In the genomic region with DNA sequence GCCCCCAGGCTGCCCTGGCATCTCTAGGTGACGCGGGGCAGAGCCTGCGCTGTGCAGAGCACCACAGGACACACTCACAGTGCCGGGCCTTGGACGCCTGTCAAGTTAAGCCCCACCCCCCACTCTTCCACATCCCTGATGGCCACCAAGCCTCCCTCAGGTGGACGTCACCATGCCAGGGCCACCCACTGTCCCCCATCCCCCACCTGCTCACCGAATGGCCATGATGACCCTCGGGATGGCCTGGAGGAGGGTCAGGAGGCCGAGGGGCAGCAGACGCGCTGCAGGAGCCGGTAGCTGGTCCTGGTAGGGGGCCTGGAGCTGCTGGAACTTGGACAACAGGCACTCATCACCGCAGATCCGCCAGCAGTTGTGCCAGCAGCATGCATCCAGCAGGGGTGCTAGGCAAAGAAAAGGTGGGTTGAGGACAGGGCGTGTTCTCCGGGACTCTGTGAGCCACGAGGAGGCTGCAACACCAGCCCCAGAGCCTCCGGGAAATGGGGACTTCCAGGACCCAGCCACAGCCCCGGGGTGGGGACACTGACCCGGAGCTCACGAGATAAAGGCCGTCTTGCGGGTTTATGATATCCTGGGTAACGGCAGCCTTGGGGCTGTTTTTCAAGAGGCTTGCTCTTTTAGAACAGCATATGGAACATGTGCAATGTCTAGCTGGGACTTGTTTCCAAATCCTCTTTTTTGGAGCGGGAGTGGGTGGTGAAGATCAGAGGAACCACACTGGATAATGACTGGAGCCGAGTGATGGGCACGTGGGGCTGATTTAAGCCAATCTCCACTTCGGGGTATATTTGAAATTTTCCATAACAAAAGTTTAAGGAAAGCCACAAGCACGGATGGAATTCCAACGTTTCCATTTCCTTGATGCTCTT, we compare ENCODE assay signal across 3 cellular contexts.
TF ChIP-seq lines count a peak whose summit lies in the region.

No MANE protein-coding gene starts in this region.

TF ChIP-seq in HCT116, 20 proteins besides CTCF, POLR2A, EP300 and RAD21 (continues in another document):
- no peak for TF ChIP-seq FOSL1 (IDR thresholded peaks at IDR 0.05; ENCODE audit: low read depth)
- TF ChIP-seq MAX (IDR thresholded peaks at IDR 0.05), result no peak
- TF ChIP-seq YY1 (IDR thresholded peaks at IDR 0.05; ENCODE audit: extremely low read depth, insufficient replicate concordance, low read depth, low read length), result no peak
- no peak for TF ChIP-seq EZH2phosphoT487 (IDR thresholded peaks at IDR 0.05; ENCODE audit: borderline replicate concordance)
- no peak for TF ChIP-seq ELF1 (IDR thresholded peaks at IDR 0.05; ENCODE audit: borderline replicate concordance, low read depth)
- no peak for TF ChIP-seq JUND (IDR thresholded peaks at IDR 0.05)
- TF ChIP-seq, protein P1, sequence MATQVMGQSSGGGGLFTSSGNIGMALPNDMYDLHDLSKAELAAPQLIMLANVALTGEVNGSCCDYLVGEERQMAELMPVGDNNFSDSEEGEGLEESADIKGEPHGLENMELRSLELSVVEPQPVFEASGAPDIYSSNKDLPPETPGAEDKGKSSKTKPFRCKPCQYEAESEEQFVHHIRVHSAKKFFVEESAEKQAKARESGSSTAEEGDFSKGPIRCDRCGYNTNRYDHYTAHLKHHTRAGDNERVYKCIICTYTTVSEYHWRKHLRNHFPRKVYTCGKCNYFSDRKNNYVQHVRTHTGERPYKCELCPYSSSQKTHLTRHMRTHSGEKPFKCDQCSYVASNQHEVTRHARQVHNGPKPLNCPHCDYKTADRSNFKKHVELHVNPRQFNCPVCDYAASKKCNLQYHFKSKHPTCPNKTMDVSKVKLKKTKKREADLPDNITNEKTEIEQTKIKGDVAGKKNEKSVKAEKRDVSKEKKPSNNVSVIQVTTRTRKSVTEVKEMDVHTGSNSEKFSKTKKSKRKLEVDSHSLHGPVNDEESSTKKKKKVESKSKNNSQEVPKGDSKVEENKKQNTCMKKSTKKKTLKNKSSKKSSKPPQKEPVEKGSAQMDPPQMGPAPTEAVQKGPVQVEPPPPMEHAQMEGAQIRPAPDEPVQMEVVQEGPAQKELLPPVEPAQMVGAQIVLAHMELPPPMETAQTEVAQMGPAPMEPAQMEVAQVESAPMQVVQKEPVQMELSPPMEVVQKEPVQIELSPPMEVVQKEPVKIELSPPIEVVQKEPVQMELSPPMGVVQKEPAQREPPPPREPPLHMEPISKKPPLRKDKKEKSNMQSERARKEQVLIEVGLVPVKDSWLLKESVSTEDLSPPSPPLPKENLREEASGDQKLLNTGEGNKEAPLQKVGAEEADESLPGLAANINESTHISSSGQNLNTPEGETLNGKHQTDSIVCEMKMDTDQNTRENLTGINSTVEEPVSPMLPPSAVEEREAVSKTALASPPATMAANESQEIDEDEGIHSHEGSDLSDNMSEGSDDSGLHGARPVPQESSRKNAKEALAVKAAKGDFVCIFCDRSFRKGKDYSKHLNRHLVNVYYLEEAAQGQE (IDR thresholded peaks at IDR 0.05; ENCODE audit: low read depth), result no peak
- no peak for TF ChIP-seq SRF (IDR thresholded peaks at IDR 0.05; ENCODE audit: low read depth)
- TF ChIP-seq SIN3A (IDR thresholded peaks at IDR 0.05; ENCODE audit: low read depth), result no peak
- no peak for TF ChIP-seq EZH2 (IDR thresholded peaks at IDR 0.05)
- TF ChIP-seq ZBTB33 (IDR thresholded peaks at IDR 0.05; ENCODE audit: extremely low read depth, insufficient replicate concordance, low read length), result no peak
- no peak for TF ChIP-seq ZNF274 (IDR thresholded peaks at IDR 0.05; ENCODE audit: low read depth, low read length)
- no peak for TF ChIP-seq SP1 (IDR thresholded peaks at IDR 0.05; ENCODE audit: low read depth)
- TF ChIP-seq POLR2AphosphoS5 (IDR thresholded peaks at IDR 0.05; ENCODE audit: low read depth, low read length), result no peak
- TF ChIP-seq ZFX (IDR thresholded peaks at IDR 0.05), result no peak

TF ChIP-seq in K562, 482 proteins besides CTCF, POLR2A, EP300 and RAD21 (continues in another document):
- TF ChIP-seq KDM1A (IDR thresholded peaks at IDR 0.05), result no peak
- peak; percentile 34; the same call in 1 of the 2 replicates for TF ChIP-seq ETS1 (conservative IDR thresholded peaks at IDR 0.05; ENCODE audit: control insufficient read depth, low read depth, low read length)
- no peak for TF ChIP-seq HDAC8 (tag; IDR thresholded peaks at IDR 0.05)
- TF ChIP-seq, protein P2, sequence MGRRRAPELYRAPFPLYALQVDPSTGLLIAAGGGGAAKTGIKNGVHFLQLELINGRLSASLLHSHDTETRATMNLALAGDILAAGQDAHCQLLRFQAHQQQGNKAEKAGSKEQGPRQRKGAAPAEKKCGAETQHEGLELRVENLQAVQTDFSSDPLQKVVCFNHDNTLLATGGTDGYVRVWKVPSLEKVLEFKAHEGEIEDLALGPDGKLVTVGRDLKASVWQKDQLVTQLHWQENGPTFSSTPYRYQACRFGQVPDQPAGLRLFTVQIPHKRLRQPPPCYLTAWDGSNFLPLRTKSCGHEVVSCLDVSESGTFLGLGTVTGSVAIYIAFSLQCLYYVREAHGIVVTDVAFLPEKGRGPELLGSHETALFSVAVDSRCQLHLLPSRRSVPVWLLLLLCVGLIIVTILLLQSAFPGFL (CRISPR knock-in tag; IDR thresholded peaks at IDR 0.05), result no peak
- no peak for TF ChIP-seq MCM7 (IDR thresholded peaks at IDR 0.05)
- no peak for TF ChIP-seq GABPB1 (CRISPR knock-in tag; IDR thresholded peaks at IDR 0.05)
- TF ChIP-seq CTBP1 (IDR thresholded peaks at IDR 0.05; ENCODE audit: borderline replicate concordance), result peak; percentile 87
- TF ChIP-seq MTA1 (IDR thresholded peaks at IDR 0.05; ENCODE audit: borderline replicate concordance), result 0 out of 2 replicates have a peak, but pooled peaks have one; percentile 42
- TF ChIP-seq BRF1 (IDR thresholded peaks at IDR 0.05; ENCODE audit: borderline replicate concordance, extremely low read depth, insufficient read length), result no peak
- TF ChIP-seq ZNF561 (CRISPR knock-in tag; conservative IDR thresholded peaks at IDR 0.05), result no peak

TF ChIP-seq in HepG2, 621 proteins besides CTCF, POLR2A, EP300 and RAD21:
- TF ChIP-seq, protein P3, sequence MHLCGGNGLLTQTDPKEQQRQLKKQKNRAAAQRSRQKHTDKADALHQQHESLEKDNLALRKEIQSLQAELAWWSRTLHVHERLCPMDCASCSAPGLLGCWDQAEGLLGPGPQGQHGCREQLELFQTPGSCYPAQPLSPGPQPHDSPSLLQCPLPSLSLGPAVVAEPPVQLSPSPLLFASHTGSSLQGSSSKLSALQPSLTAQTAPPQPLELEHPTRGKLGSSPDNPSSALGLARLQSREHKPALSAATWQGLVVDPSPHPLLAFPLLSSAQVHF (CRISPR knock-in tag; IDR thresholded peaks at IDR 0.05), result no peak
- TF ChIP-seq AGO2 (optimal IDR thresholded peaks at IDR 0.05; ENCODE audit: low read depth, low read length) (peak; percentile 27), ZBTB33 (CRISPR knock-in tag; IDR thresholded peaks at IDR 0.05) (peak; percentile 67; the same call in 1 of the 2 replicates), HNRNPLL (IDR thresholded peaks at IDR 0.05; ENCODE audit: low read depth, low read length, poor library complexity, severe bottlenecking) (no peak), GZF1 (CRISPR knock-in tag; IDR thresholded peaks at IDR 0.05) (no peak), ZFP36L1 (CRISPR knock-in tag; IDR thresholded peaks at IDR 0.05) (no peak), MATR3 (CRISPR knock-in tag; IDR thresholded peaks at IDR 0.05) (no peak), CAMTA2 (CRISPR knock-in tag; IDR thresholded peaks at IDR 0.05; ENCODE audit: borderline replicate concordance) (no peak)
- TF ChIP-seq, protein P4, sequence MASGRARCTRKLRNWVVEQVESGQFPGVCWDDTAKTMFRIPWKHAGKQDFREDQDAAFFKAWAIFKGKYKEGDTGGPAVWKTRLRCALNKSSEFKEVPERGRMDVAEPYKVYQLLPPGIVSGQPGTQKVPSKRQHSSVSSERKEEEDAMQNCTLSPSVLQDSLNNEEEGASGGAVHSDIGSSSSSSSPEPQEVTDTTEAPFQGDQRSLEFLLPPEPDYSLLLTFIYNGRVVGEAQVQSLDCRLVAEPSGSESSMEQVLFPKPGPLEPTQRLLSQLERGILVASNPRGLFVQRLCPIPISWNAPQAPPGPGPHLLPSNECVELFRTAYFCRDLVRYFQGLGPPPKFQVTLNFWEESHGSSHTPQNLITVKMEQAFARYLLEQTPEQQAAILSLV (CRISPR knock-in tag; IDR thresholded peaks at IDR 0.05; ENCODE audit: borderline replicate concordance), result no peak
